22 cellular contexts compared by ENCODE assay signal in genomic region chr7:130227883-130228575, GRCh38. TPM values are rescaled to one million over a fixed set of nuclear protein-coding genes. Genes with fewer than 3 reads are reported as not detected.
DNase-seq lines count a peak whose midpoint lies in the region; ATAC-seq and TF ChIP-seq lines count a peak whose summit lies in the region.
"Had no signal": no experiment of that assay in that cellular context is flagged by ENCODE, and none has a peak within 500 bp of the region (broad histone marks: within the 10 kb centered on the region; RNA-seq: fewer than 3 reads in every experiment).

No MANE protein-coding gene starts in this region.

- no peak for TF ChIP-seq RAD21 in SK-N-SH (IDR thresholded peaks at IDR 0.05; ENCODE audit: low read length)

- H3K9me2 ChIP-seq in SK-N-SH (no peaks in the 10 kb centered on the region), hepatocyte (replicated peaks; ENCODE audit: insufficient read depth) (no peaks in the 10 kb centered on the region)

- H3F3A ChIP-seq in SK-N-SH (replicated peaks; ENCODE audit: insufficient read depth), result no peaks in the 10 kb centered on the region
- no peaks in the 10 kb centered on the region for H3F3A ChIP-seq in smooth muscle cell (ENCODE audit: low read depth)

- DNase-seq in NCI-H2227 (lab: John Stamatoyannopoulos, UW; ENCODE audit: unreplicated experiment) (peak; percentile 40), NCI-H2227 treated with DMSO at 0.1 percent for 48 hours (lab: John Stamatoyannopoulos, UW) (no peak), SK-N-SH (peak; percentile 63), hepatocyte (ENCODE audit: low spot score) (no peak), smooth muscle cell (lab: John Stamatoyannopoulos, UW; ENCODE audit: unreplicated experiment) (no peak), GF-D8 (lab: John Stamatoyannopoulos, UW) (no peak), iPS-NIHi11 (ENCODE audit: low spot score) (no peak)
- DNase-seq: activated CD4-positive, CD25-positive, alpha-beta regulatory T cell treated with anti-CD3 and anti-CD28 coated beads, Interleukin-2, amount 50 U/mL, for 72 hours; DMS53; glutamatergic neuron; GM23248; NCI-H2081; NCI-H526 treated with DMSO at 0.1 percent for 48 hours; posterior cingulate gyrus; stimulated activated naive CD4-positive, alpha-beta T cell; transverse colon had no signal

- TF ChIP-seq EP300 in SK-N-SH (IDR thresholded peaks at IDR 0.05; ENCODE audit: borderline replicate concordance in 1 of 2, low read depth in 1 of 2, low read length in 1 of 2), result peak in 1 of 2 experiments; percentile 40; a peak in 1 of 4 replicates

- H3K4me1 ChIP-seq in SK-N-SH (ENCODE audit: control insufficient read depth in 1 of 2, insufficient read depth in 2 of 2, low read depth in 1 of 2, low read length in 1 of 2), result peaks cover 0 to 11% of the 10 kb centered on the region in 2 experiments; a peak in 2 of 4 replicates
- H3K4me1 ChIP-seq in hepatocyte (ENCODE audit: insufficient read depth), result peaks cover 21% of the 10 kb centered on the region
- peaks cover 23% of the 10 kb centered on the region for H3K4me1 ChIP-seq in smooth muscle cell (ENCODE audit: low read depth)

- H3K27ac ChIP-seq in SK-N-SH (ENCODE audit: low read depth in 2 of 2, low read length in 1 of 2) (peak overlapping the region in 1 of 2 experiments; percentile 89; a peak in 2 of 4 replicates), hepatocyte (peak overlapping the region; percentile 91), smooth muscle cell (ENCODE audit: low read depth) (peak overlapping the region; percentile 35)
- H3K27ac ChIP-seq: C4-2B, GM23248, transverse colon had no signal

- H3K36me3 ChIP-seq in SK-N-SH (replicated peaks in 1 of 2; ENCODE audit: control insufficient read depth in 1 of 2, insufficient read depth in 2 of 2, low read length in 1 of 2), result no peaks in the 10 kb centered on the region
- H3K36me3 ChIP-seq in hepatocyte (replicated peaks; ENCODE audit: insufficient read depth, low read depth), result no peaks in the 10 kb centered on the region
- no peaks in the 10 kb centered on the region for H3K36me3 ChIP-seq in smooth muscle cell (ENCODE audit: low read depth)
- H3K36me3 ChIP-seq: transverse colon had no signal

- H3K79me2 ChIP-seq in SK-N-SH (ENCODE audit: insufficient read depth) (no peaks in the 10 kb centered on the region), hepatocyte (no peaks in the 10 kb centered on the region), smooth muscle cell (ENCODE audit: low read depth) (no peaks in the 10 kb centered on the region)

- H3K27me3 ChIP-seq in SK-N-SH (ENCODE audit: insufficient read depth) (no peaks in the 10 kb centered on the region), hepatocyte (no peaks in the 10 kb centered on the region), smooth muscle cell (ENCODE audit: low read depth) (no peaks in the 10 kb centered on the region)
- H3K27me3 ChIP-seq: transverse colon had no signal

- no peak for TF ChIP-seq CTCF in SK-N-SH (IDR thresholded peaks at IDR 0.05)
- TF ChIP-seq CTCF in hepatocyte (IDR thresholded peaks at IDR 0.05; ENCODE audit: poor library complexity), result no peak
- TF ChIP-seq CTCF in smooth muscle cell (IDR thresholded peaks at IDR 0.05; ENCODE audit: borderline replicate concordance, insufficient read depth, poor library complexity, severe bottlenecking), result no peak

- no peaks in the 10 kb centered on the region for H4K20me1 ChIP-seq in SK-N-SH (ENCODE audit: insufficient read depth)
- H4K20me1 ChIP-seq in hepatocyte (ENCODE audit: insufficient read depth, poor library complexity, severe bottlenecking), result no peaks in the 10 kb centered on the region
- H4K20me1 ChIP-seq in smooth muscle cell (ENCODE audit: low read depth), result no peaks in the 10 kb centered on the region

- POLR2A ChIA-PET in SK-N-SH (lab: Yijun Ruan, JAX), result no interaction called here

- CTCF ChIA-PET in SK-N-SH (lab: Yijun Ruan, JAX), result interaction anchor here (1.4 to 1.5 kb wide), 2 partner anchors 9 to 530 kb away, joined by 4 read pairs; no protein-coding TSS in a partner anchor

- no peak overlapping the region for H3K4me2 ChIP-seq in SK-N-SH
- H3K4me2 ChIP-seq in hepatocyte, result peak overlapping the region; percentile 26
- H3K4me2 ChIP-seq in smooth muscle cell, result no peak overlapping the region

- H2AFZ ChIP-seq in SK-N-SH (ENCODE audit: low read depth) (no peak overlapping the region), hepatocyte (no peak overlapping the region), smooth muscle cell (ENCODE audit: low read depth) (peak overlapping the region; percentile 85)
- H2AFZ ChIP-seq: GM23248 had no signal

- ATAC-seq in HG02938 (IDR thresholded peaks at IDR 0.05; ENCODE audit: unreplicated experiment), result no peak
- ATAC-seq: esophagus mucosa had no signal

- H3K9me3 ChIP-seq in SK-N-SH (no peaks in the 10 kb centered on the region), hepatocyte (ENCODE audit: low read depth) (no peaks in the 10 kb centered on the region), smooth muscle cell (replicated peaks; ENCODE audit: low read depth) (no peaks in the 10 kb centered on the region)
- H3K9me3 ChIP-seq: transverse colon had no signal

- H3K9ac ChIP-seq in SK-N-SH (no peak overlapping the region), smooth muscle cell (ENCODE audit: low read depth) (no peak overlapping the region)
- H3K9ac ChIP-seq: GM23248 had no signal

- WGBS in SK-N-SH (ENCODE audit: low lambda C conversion rate), result 19% methylated on average over 1 of the region's 1 CpG
- WGBS in hepatocyte (ENCODE audit: low lambda C conversion rate, missing lambda C conversion rate), result 10% methylated on average over 1 of the region's 1 CpG
- WGBS in smooth muscle cell (ENCODE audit: low lambda C conversion rate), result 18% methylated on average over 1 of the region's 1 CpG

- no peak overlapping the region for H3K4me3 ChIP-seq in SK-N-SH (ENCODE audit: low read depth in 2 of 2, low read length in 1 of 2)
- no peak overlapping the region for H3K4me3 ChIP-seq in hepatocyte
- H3K4me3 ChIP-seq in smooth muscle cell, result no peak overlapping the region
- H3K4me3 ChIP-seq: GM23248, lung, transverse colon had no signal

TF ChIP-seq in SK-N-SH, 30 proteins besides CTCF, POLR2A, EP300 and RAD21 (continues in another document):
- TF ChIP-seq NFIC (IDR thresholded peaks at IDR 0.05; ENCODE audit: borderline replicate concordance) (no peak; the same call in 1 of the 2 replicates), ELF1 (IDR thresholded peaks at IDR 0.05) (no peak), MXI1 (IDR thresholded peaks at IDR 0.05; ENCODE audit: low read depth, low read length) (no peak), NRF1 (IDR thresholded peaks at IDR 0.05; ENCODE audit: low read depth, low read length) (no peak), RXRA (IDR thresholded peaks at IDR 0.05; ENCODE audit: borderline replicate concordance, low read depth) (0 out of 2 replicates have a peak, but pooled peaks have one; percentile 4), GATA2 (CRISPR knock-in tag; IDR thresholded peaks at IDR 0.05) (no peak), TCF12 (IDR thresholded peaks at IDR 0.05) (peak; percentile 81), TAF1 (IDR thresholded peaks at IDR 0.05; ENCODE audit: borderline replicate concordance, low read depth, low read length) (no peak), YY1 (IDR thresholded peaks at IDR 0.05; ENCODE audit: low read depth) (no peak), GABPA (IDR thresholded peaks at IDR 0.05; ENCODE audit: low read depth) (no peak), EZH2phosphoT487 (IDR thresholded peaks at IDR 0.05; ENCODE audit: borderline replicate concordance, low read depth) (no peak), TEAD4 (IDR thresholded peaks at IDR 0.05; ENCODE audit: borderline replicate concordance, insufficient read depth) (no peak), JUND (IDR thresholded peaks at IDR 0.05) (no peak), RFX5 (IDR thresholded peaks at IDR 0.05; ENCODE audit: low read length) (no peak), FOSL2 (IDR thresholded peaks at IDR 0.05; ENCODE audit: borderline replicate concordance, low read depth) (no peak)
- TF ChIP-seq, protein P1, sequence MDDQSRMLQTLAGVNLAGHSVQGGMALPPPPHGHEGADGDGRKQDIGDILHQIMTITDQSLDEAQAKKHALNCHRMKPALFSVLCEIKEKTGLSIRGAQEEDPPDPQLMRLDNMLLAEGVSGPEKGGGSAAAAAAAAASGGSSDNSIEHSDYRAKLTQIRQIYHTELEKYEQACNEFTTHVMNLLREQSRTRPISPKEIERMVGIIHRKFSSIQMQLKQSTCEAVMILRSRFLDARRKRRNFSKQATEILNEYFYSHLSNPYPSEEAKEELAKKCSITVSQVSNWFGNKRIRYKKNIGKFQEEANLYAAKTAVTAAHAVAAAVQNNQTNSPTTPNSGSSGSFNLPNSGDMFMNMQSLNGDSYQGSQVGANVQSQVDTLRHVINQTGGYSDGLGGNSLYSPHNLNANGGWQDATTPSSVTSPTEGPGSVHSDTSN (IDR thresholded peaks at IDR 0.05), result no peak; the same call in 1 of the 2 replicates
- TF ChIP-seq, protein P2, sequence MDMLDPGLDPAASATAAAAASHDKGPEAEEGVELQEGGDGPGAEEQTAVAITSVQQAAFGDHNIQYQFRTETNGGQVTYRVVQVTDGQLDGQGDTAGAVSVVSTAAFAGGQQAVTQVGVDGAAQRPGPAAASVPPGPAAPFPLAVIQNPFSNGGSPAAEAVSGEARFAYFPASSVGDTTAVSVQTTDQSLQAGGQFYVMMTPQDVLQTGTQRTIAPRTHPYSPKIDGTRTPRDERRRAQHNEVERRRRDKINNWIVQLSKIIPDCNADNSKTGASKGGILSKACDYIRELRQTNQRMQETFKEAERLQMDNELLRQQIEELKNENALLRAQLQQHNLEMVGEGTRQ (IDR thresholded peaks at IDR 0.05; ENCODE audit: borderline replicate concordance, low read depth, low read length), result no peak

RNA-seq across cellular contexts. Expression of gene SSMEM1, which starts 20.4 kb away (rescaled TPM):
- polyA plus RNA-seq in SK-N-SH (2012; rRNA removed) (not detected in 2 replicates), hepatocyte (not detected in 2 replicates), smooth muscle cell (not detected in 2 replicates)
- 0.03 and 0.05 TPM in 2 replicates for polyA plus RNA-seq in SK-N-SH (2012; cell fraction: cytosol; rRNA removed)
- not detected in 2 replicates for polyA plus RNA-seq in SK-N-SH (2012; cell fraction: nucleus; rRNA removed)
- total RNA-seq in hepatocyte (not detected in 2 replicates), smooth muscle cell (not detected in 2 replicates)
- total RNA-seq: activated CD8-positive, alpha-beta memory T cell treated with anti-CD3 and anti-CD28 coated beads for 36 hours; esophagus mucosa; GM23248; lung; transverse colon had no signal
- polyA plus RNA-seq: GM23248, IgD-negative memory B cell, lung had no signal

RNA-seq across cellular contexts. Expression of gene TMEM209, which starts 22.8 kb away (rescaled TPM):
- 14.9 and 18.2 TPM in 2 replicates for polyA plus RNA-seq in SK-N-SH (2012; rRNA removed)
- 14.8 and 15.7 TPM in 2 replicates for polyA plus RNA-seq in SK-N-SH (2012; cell fraction: cytosol; rRNA removed)
- 11.4 and 14.6 TPM in 2 replicates for polyA plus RNA-seq in SK-N-SH (2012; cell fraction: nucleus; rRNA removed)
- 13.6 and 14.2 TPM in 2 replicates for total RNA-seq in hepatocyte
- polyA plus RNA-seq in hepatocyte, result 14.1 and 16.1 TPM in 2 replicates
- 20.3 and 23.0 TPM in 2 replicates for total RNA-seq in smooth muscle cell
- polyA plus RNA-seq in smooth muscle cell, result 15.1 and 18.2 TPM in 2 replicates

RNA-seq across cellular contexts. Expression of gene CPA2, which starts 38.6 kb away (rescaled TPM):
- 0.03 TPM in 1 of 2 replicates, not detected in the other for polyA plus RNA-seq in SK-N-SH (2012; rRNA removed)
- polyA plus RNA-seq in SK-N-SH (2012; cell fraction: cytosol; rRNA removed), result 0.04 TPM in 1 of 2 replicates, not detected in the other
- polyA plus RNA-seq in SK-N-SH (2012; cell fraction: nucleus; rRNA removed), result 0.05 TPM in 1 of 2 replicates, not detected in the other
- 198 and 298 TPM in 2 replicates for total RNA-seq in hepatocyte
- polyA plus RNA-seq in hepatocyte, result 284 and 303 TPM in 2 replicates
- total RNA-seq in smooth muscle cell, result not detected in 2 replicates
- polyA plus RNA-seq in smooth muscle cell, result 0.18 TPM in 1 of 2 replicates, not detected in the other
- total RNA-seq: activated CD8-positive, alpha-beta memory T cell treated with anti-CD3 and anti-CD28 coated beads for 36 hours; esophagus mucosa; GM23248 had no signal
- polyA plus RNA-seq: GM23248, IgD-negative memory B cell had no signal

Comparison
In these comparisons a context has a peak if more than half of its experiments do, and no peak if none do; other contexts are left out.
1. DNase-seq: peak in NCI-H2227 (single experiment) and SK-N-SH (single experiment); none in NCI-H2227 treated with DMSO at 0.1 percent for 48 hours (single experiment), hepatocyte (single experiment), smooth muscle cell (single experiment), GF-D8 (single experiment) and iPS-NIHi11 (single experiment).
2. RNA of gene CPA2, which starts 38.6 kb away (polyA plus RNA-seq): 284 to 303 TPM in hepatocyte; 0.18 TPM in smooth muscle cell and 0.03 to 0.05 TPM in SK-N-SH; every median in the first group is over 100 times any median in the second.